Comparison of ENCODE assay signal across 1 cellular context in the genomic region with DNA sequence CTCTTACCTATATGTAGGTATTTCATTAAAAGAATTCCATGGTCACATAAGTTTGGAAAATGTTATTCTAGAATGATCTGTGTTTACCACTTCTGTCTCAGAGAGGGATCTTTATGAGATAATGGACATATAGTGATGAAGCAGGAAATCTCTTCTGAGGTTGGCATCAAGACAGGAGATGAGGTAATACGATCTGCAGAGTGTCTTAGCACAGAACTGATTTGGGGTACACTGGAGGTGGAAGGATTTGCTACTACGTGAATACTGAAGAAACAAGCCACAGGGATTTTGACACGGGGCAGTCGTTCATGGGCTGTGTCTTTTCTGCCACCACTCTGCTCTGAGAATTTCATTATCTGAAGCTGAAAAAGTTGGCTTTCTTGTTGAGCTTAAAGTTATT.
TF ChIP-seq lines count a peak whose summit lies in the region.

No MANE protein-coding gene starts in this region.

TF ChIP-seq in HepG2, 621 proteins besides CTCF, POLR2A, EP300 and RAD21:
- TF ChIP-seq KLF12 (CRISPR knock-in tag; IDR thresholded peaks at IDR 0.05; ENCODE audit: borderline replicate concordance), result no peak
- TF ChIP-seq SOX13 (IDR thresholded peaks at IDR 0.05), result no peak
- TF ChIP-seq SOX13 (CRISPR knock-in tag; conservative IDR thresholded peaks at IDR 0.05 in 1 of 2, IDR thresholded peaks at IDR 0.05 in 1 of 2), result no peak
- no peak for TF ChIP-seq PITX1 (CRISPR knock-in tag; IDR thresholded peaks at IDR 0.05)
- no peak for TF ChIP-seq ZBTB38 (CRISPR knock-in tag; IDR thresholded peaks at IDR 0.05)
- no peak for TF ChIP-seq ZNF615 (CRISPR knock-in tag; IDR thresholded peaks at IDR 0.05; ENCODE audit: borderline replicate concordance)
- no peak for TF ChIP-seq SETDB1 (CRISPR knock-in tag; IDR thresholded peaks at IDR 0.05; ENCODE audit: borderline replicate concordance)
- TF ChIP-seq GTF2F1 (IDR thresholded peaks at IDR 0.05; ENCODE audit: low read length), result no peak
- TF ChIP-seq ZNF441 (CRISPR knock-in tag; IDR thresholded peaks at IDR 0.05; ENCODE audit: borderline replicate concordance), result no peak
- no peak for TF ChIP-seq ZNF619 (CRISPR knock-in tag; IDR thresholded peaks at IDR 0.05)
- TF ChIP-seq, protein P1, sequence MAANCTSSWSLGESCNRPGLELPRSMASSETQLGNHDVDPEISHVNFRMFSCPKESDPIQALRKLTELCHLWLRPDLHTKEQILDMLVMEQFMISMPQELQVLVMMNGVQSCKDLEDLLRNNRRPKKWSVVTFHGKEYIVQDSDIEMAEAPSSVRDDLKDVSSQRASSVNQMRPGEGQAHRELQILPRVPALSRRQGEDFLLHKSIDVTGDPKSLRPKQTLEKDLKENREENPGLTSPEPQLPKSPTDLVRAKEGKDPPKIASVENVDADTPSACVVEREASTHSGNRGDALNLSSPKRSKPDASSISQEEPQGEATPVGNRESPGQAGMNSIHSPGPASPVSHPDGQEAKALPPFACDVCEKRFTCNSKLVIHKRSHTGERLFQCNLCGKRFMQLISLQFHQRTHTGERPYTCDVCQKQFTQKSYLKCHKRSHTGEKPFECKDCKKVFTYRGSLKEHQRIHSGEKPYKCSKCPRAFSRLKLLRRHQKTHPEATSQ (CRISPR knock-in tag; IDR thresholded peaks at IDR 0.05; ENCODE audit: borderline replicate concordance), result no peak
- no peak for TF ChIP-seq PPARG (CRISPR knock-in tag; conservative IDR thresholded peaks at IDR 0.05)
- TF ChIP-seq SOX5 (CRISPR knock-in tag; IDR thresholded peaks at IDR 0.05; ENCODE audit: borderline replicate concordance), result no peak
- no peak for TF ChIP-seq ZNF629 (CRISPR knock-in tag; conservative IDR thresholded peaks at IDR 0.05)
- TF ChIP-seq ELF4 (CRISPR knock-in tag; IDR thresholded peaks at IDR 0.05; ENCODE audit: borderline replicate concordance), result no peak
